Comparison of ENCODE assay signal across 8 cellular contexts in the genomic region with DNA sequence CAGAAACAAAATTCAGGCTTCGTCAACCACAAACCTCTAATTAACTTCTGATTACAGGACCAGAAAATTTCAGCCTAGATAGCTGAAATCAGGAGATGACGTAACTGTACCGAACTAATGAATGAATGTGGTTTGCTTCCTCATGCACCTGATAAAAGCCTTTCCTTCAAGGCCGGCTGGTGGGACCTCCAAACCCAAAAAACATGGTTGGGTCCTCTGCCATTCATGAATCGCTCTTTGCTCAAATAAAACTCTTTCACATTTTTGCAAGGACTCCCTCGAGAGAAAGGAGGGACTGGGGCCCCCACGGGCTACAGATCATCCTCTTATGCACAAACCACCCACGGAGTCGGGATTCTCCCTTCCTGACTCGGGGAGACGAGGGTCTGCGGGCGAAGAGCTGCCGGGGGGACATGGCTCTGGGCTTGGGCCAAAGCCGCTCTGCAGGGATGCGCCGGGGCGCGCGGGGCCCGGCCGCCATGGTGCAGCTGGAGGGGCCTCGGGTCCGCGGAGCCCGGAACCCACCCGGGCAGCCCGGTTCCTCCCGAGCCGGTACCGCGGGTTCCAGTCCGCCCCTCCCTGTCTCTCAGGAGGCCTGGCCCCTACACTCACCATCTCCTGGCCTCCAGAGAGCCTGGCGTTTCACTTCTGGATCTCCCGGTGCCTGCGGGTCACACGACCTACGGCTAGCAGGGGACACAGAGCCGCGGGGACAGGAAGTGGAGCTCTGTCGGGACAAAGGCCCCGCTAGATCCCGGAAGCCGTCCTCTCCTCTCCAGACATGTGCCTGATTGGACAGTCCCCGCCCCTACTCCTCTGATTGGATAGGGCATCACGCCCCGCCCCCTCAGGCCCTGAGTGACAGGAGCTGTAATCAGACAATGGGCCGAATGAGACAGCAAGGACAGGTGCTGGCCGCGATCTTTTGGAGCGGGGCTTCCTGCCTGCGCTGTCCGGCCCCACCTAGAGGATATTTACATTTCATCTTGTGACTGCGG. TPM values are rescaled to one million over a fixed set of nuclear protein-coding genes. Genes with fewer than 3 reads are reported as not detected.
DNase-seq lines count a peak whose midpoint lies in the region; ATAC-seq and TF ChIP-seq lines count a peak whose summit lies in the region.

A gene (minus strand): TSS at position 721 of the 998 bp plus-strand sequence. CDS start 106 bp downstream, at position 615.

- H3K4me1 ChIP-seq in DOHH2 (ENCODE audit: control insufficient read depth, low read length) (peaks cover 24% of the 10 kb centered on the region), GM23338 (ENCODE audit: insufficient read depth) (peaks cover 48% of the 10 kb centered on the region), fibroblast of lung (ENCODE audit: control insufficient read depth, extremely low read depth, insufficient read depth, low read length) (peaks cover 2% of the 10 kb centered on the region)

- H3K4me3 ChIP-seq in DOHH2 (ENCODE audit: low read length) = peak within 1 kb of the TSS; percentile 97
- H3K4me3 ChIP-seq in GM23338 = peak within 1 kb of the TSS; percentile 99
- peak within 1 kb of the TSS; percentile 68 to 97 (median 85) for H3K4me3 ChIP-seq in fibroblast of lung (replicated peaks in 1 of 4; ENCODE audit: control extremely low read depth in 1 of 4, insufficient read depth in 1 of 4, low read depth in 3 of 4, low read length in 4 of 4)

- H3K79me2 ChIP-seq in DOHH2 (ENCODE audit: control insufficient read depth, low read length) (peaks cover 53% of the 10 kb centered on the region), GM23338 (replicated peaks; ENCODE audit: insufficient read depth) (peaks cover 81% of the 10 kb centered on the region), fibroblast of lung (ENCODE audit: control insufficient read depth, insufficient read depth, low read length) (peaks cover 37% of the 10 kb centered on the region)

- H3K27ac ChIP-seq in DOHH2 (ENCODE audit: low read depth, low read length) (peak within 1 kb of the TSS; percentile 54), GM23338 (ENCODE audit: low read depth) (peak within 1 kb of the TSS; percentile 86), fibroblast of lung (ENCODE audit: insufficient read depth, low read length) (peak within 1 kb of the TSS; percentile 83)

- H4K20me1 ChIP-seq in DOHH2 (ENCODE audit: control insufficient read depth, insufficient read depth, low read depth, low read length) = no peaks in the 10 kb centered on the region
- H4K20me1 ChIP-seq in GM23338 (replicated peaks; ENCODE audit: insufficient read depth) = peaks cover 49% of the 10 kb centered on the region
- H4K20me1 ChIP-seq in fibroblast of lung (ENCODE audit: control insufficient read depth, extremely low read depth, insufficient read depth, low read length) = no peaks in the 10 kb centered on the region

- peaks cover 5% of the 10 kb centered on the region for H3K27me3 Mint-ChIP-seq in GM23338 (ENCODE audit: insufficient read depth, low read depth, poor library complexity)
- H3K27me3 Mint-ChIP-seq in naive thymus-derived CD8-positive, alpha-beta T cell = peaks cover 0 to 1% (median 0%) of the 10 kb centered on the region in 5 donors

- H3K9me3 ChIP-seq in DOHH2 (ENCODE audit: control insufficient read depth, insufficient read depth, low read length) (peaks cover 20% of the 10 kb centered on the region), fibroblast of lung (ENCODE audit: control insufficient read depth, insufficient read depth, low read depth, low read length) (no peaks in the 10 kb centered on the region)

- H3F3A ChIP-seq in DOHH2 (ENCODE audit: control insufficient read depth, insufficient read depth) = no peaks in the 10 kb centered on the region
- H3F3A ChIP-seq in GM23338 (replicated peaks; ENCODE audit: low read depth) = peaks cover 5% of the 10 kb centered on the region; the same call in 1 of the 2 replicates

- H3K9me2 ChIP-seq in DOHH2 (replicated peaks; ENCODE audit: control insufficient read depth, low read length) (no peaks in the 10 kb centered on the region), GM23338 (ENCODE audit: insufficient read depth) (no peaks in the 10 kb centered on the region)

- H3K36me3 ChIP-seq in DOHH2 (ENCODE audit: control insufficient read depth, low read length) = peaks cover 52% of the 10 kb centered on the region
- peaks cover 41% of the 10 kb centered on the region for H3K36me3 ChIP-seq in GM23338 (ENCODE audit: insufficient read depth)
- H3K36me3 ChIP-seq in fibroblast of lung (ENCODE audit: control insufficient read depth, insufficient read depth, low read length) = no peaks in the 10 kb centered on the region

- peak within 1 kb of the TSS; percentile 92 for H3K9ac ChIP-seq in fibroblast of lung (ENCODE audit: insufficient read depth, low read length)

- peak; percentile 93 for ATAC-seq in GM23338
- ATAC-seq in naive thymus-derived CD8-positive, alpha-beta T cell = peak; percentile 98 to 99

- peaks cover 62% of the 10 kb centered on the region for H3K4me1 Mint-ChIP-seq in GM23338
- peaks cover 19 to 57% (median 56%) of the 10 kb centered on the region in 4 donors for H3K4me1 Mint-ChIP-seq in naive thymus-derived CD8-positive, alpha-beta T cell

- peak within 1 kb of the TSS; percentile 99 for H3K27ac Mint-ChIP-seq in GM23338
- peak within 1 kb of the TSS; percentile 97 to 99 (median 98) for H3K27ac Mint-ChIP-seq in naive thymus-derived CD8-positive, alpha-beta T cell

- peaks cover 80% of the 10 kb centered on the region for H3K36me3 Mint-ChIP-seq in GM23338 (ENCODE audit: low read depth)
- H3K36me3 Mint-ChIP-seq in naive thymus-derived CD8-positive, alpha-beta T cell = peaks cover 3 to 33% (median 29%) of the 10 kb centered on the region in 3 donors

- TF ChIP-seq CTCF in DOHH2 (IDR thresholded peaks at IDR 0.05; ENCODE audit: low read depth, low read length, poor library complexity, severe bottlenecking) = no peak
- TF ChIP-seq CTCF in GM23338 (conservative IDR thresholded peaks at IDR 0.05; ENCODE audit: low read depth in 2 of 2) = 0 out of 4 replicates have a peak, but pooled peaks of 1 of the 2 experiments have one; percentile 14
- no peak for TF ChIP-seq CTCF in fibroblast of lung (conservative IDR thresholded peaks at IDR 0.05 in 1 of 2, IDR thresholded peaks at IDR 0.05 in 1 of 2; ENCODE audit: low read depth in 1 of 2, low read length in 2 of 2)

- peak within 1 kb of the TSS; percentile 98 for H3K4me3 Mint-ChIP-seq in GM23338
- peak within 1 kb of the TSS; percentile 97 to 100 (median 99) for H3K4me3 Mint-ChIP-seq in naive thymus-derived CD8-positive, alpha-beta T cell

- H3K9me3 Mint-ChIP-seq in GM23338 = peaks cover 2% of the 10 kb centered on the region; the same call in 1 of the 3 replicates
- H3K9me3 Mint-ChIP-seq in naive thymus-derived CD8-positive, alpha-beta T cell = peaks cover 0 to 2% (median 0%) of the 10 kb centered on the region in 9 donors

- H2AFZ ChIP-seq in GM23338 = peak within 1 kb of the TSS; percentile 73; the same call in 1 of the 2 replicates
- peak within 1 kb of the TSS; percentile 61 for H2AFZ ChIP-seq in fibroblast of lung (ENCODE audit: low read length)

- POLR2A ChIA-PET in naive thymus-derived CD8-positive, alpha-beta T cell (lab: Charles Lee) = interaction anchor here (0.9 to 1.8 kb wide), 5 partner anchors 9 to 45 kb away, joined by 3 to 8 read pairs (median 3); no protein-coding TSS in a partner anchor

- peak; percentile 100 for DNase-seq in GM23338 (ENCODE audit: low spot score)
- peak; percentile 96 for DNase-seq in LHCN-M2 (ENCODE audit: low read depth)
- peak; percentile 97 for DNase-seq in RPMI8226
- peak; percentile 91 to 96 for DNase-seq in activated T-helper 1 cell treated with anti-CD3 and anti-CD28 coated beads, Interleukin-2, amount 50 U/mL, for 16 hours (ENCODE audit: low read depth in 1 of 2, low spot score in 1 of 2)
- DNase-seq in fibroblast of lung (ENCODE audit: low read depth in 2 of 2) = peak; percentile 90 to 92
- DNase-seq in naive thymus-derived CD8-positive, alpha-beta T cell = peak; percentile 92 to 99 (median 95)
- peak; percentile 91 to 98 (median 93) for DNase-seq in stimulated activated naive CD4-positive, alpha-beta T cell (lab: John Stamatoyannopoulos, UW)

- H3K27me3 ChIP-seq in DOHH2 (ENCODE audit: control insufficient read depth, low read length) (no peaks in the 10 kb centered on the region), GM23338 (ENCODE audit: insufficient read depth) (no peaks in the 10 kb centered on the region), fibroblast of lung (ENCODE audit: control insufficient read depth, insufficient read depth, low read length) (no peaks in the 10 kb centered on the region)

- peak within 1 kb of the TSS; percentile 84 for H3K4me2 ChIP-seq in DOHH2 (ENCODE audit: low read length)
- H3K4me2 ChIP-seq in GM23338 = peak within 1 kb of the TSS; percentile 96
- H3K4me2 ChIP-seq in fibroblast of lung (ENCODE audit: extremely low read depth, insufficient read depth, low read length) = peak within 1 kb of the TSS; percentile 79

TF ChIP-seq in GM23338, 12 proteins besides CTCF, POLR2A, EP300 and RAD21:
- TF ChIP-seq ZNF331 (CRISPR knock-in tag; IDR thresholded peaks at IDR 0.05; ENCODE audit: low read depth) (no peak), POLR2AphosphoS5 (IDR thresholded peaks at IDR 0.05; ENCODE audit: low read depth) (peak; percentile 95), CREB1 (CRISPR knock-in tag; IDR thresholded peaks at IDR 0.05; ENCODE audit: low read depth) (0 out of 2 replicates have a peak, but pooled peaks have one; percentile 12)
- TF ChIP-seq, protein P1, sequence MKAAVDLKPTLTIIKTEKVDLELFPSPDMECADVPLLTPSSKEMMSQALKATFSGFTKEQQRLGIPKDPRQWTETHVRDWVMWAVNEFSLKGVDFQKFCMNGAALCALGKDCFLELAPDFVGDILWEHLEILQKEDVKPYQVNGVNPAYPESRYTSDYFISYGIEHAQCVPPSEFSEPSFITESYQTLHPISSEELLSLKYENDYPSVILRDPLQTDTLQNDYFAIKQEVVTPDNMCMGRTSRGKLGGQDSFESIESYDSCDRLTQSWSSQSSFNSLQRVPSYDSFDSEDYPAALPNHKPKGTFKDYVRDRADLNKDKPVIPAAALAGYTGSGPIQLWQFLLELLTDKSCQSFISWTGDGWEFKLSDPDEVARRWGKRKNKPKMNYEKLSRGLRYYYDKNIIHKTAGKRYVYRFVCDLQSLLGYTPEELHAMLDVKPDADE (IDR thresholded peaks at IDR 0.05) = peak; percentile 54; the same call in 1 of the 2 replicates

RNA-seq across cellular contexts. Expression of the gene that starts here (rescaled TPM):
- total RNA-seq in GM23338 (2014; rRNA removed; shearing (Covaris generic)) = 95.3 and 101 TPM in 2 replicates
- polyA plus RNA-seq in GM23338 (2016; fragmentation: Nextera tagmentation; extraction: Ambion mirVana) (81.6 and 116 TPM in 2 replicates), fibroblast of lung (11.3 and 16.5 TPM in 2 replicates)
- total RNA-seq in LHCN-M2 (2014; rRNA removed) (29.2 and 33.3 TPM in 2 replicates), fibroblast of lung (15.7 and 16.8 TPM in 2 replicates)
- polyA plus RNA-seq in LHCN-M2 (2012) = 5.4 TPM
- 8.9 and 9.1 TPM in 2 replicates for polyA plus RNA-seq in fibroblast of lung (2012)
- polyA minus RNA-seq in fibroblast of lung (ENCODE audit: low replicate concordance) = 8.6 and 32.2 TPM in 2 replicates
- total RNA-seq in naive thymus-derived CD8-positive, alpha-beta T cell = 10 to 100 TPM; 43.4 to 46.0 TPM
- 10 to 100 TPM; 17.0 to 24.0 (median 21.7) TPM for polyA plus RNA-seq in naive thymus-derived CD8-positive, alpha-beta T cell

Comparison
In these comparisons a context has a peak if more than half of its experiments do, and no peak if none do; other contexts are left out.
1. Peak in every context shown above with its lines: DNase-seq, ATAC-seq, H3K4me3 ChIP-seq and H3K27ac ChIP-seq.